In the genomic region with DNA sequence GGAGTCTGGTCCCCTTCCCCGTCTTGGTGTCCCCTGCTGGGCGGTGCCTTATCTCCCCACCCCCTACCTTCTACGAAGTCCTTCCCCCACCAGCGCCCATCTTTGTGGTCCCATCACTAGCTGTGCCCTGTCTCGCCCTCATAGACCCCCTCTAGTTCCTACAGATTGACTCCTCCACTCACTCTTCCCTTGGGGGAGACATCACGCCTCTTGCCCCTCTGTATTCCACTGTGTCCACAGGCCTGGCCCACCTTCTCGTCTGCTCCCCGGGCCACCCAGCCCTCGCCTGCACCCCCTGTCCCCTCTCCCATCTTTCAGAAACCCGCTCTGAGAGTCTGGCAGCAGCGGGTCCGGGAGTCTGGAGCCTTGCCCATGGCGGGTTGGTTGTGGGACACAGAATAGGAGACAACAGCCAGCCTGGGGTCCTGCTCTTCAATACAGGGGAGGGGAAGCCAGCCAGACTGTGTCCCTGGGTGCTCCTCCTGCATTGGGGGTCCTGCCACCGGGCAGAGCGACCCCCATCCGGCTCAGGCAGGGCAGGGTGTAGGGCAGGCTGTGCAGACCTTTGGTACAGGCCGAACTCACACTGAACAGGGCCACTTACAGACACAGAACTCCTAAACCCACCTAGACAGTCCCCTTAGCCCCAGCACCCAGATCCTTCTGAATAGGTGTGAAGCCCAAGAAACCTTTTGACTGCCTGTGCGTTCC, we compare ENCODE assay signal across 8 cellular contexts. TPM values are rescaled to one million over a fixed set of nuclear protein-coding genes. Genes with fewer than 3 reads are reported as not detected.
A peak's percentile ranks its signal among the peaks of the same experiment; 100 is the strongest.
DNase-seq lines count a peak whose midpoint lies in the region; ATAC-seq and TF ChIP-seq lines count a peak whose summit lies in the region.

No MANE protein-coding gene starts in this region.

- H3K36me3 ChIP-seq in KOPT-K1 (ENCODE audit: insufficient read depth, low read length) = peaks cover 37% of the 10 kb centered on the region

- H3K27ac Mint-ChIP-seq in chondrocyte (ENCODE audit: unreplicated experiment) = peak overlapping the region; percentile 96
- H3K27ac Mint-ChIP-seq in natural killer cell treated with Interleukin-12 subunit alpha and Interleukin-12 subunit beta and Interleukin-15 and Interleukin-18, amount 100 ng/mL, for 72 hours = peak overlapping the region; percentile 81 to 88

- no peaks in the 10 kb centered on the region for H3K27me3 Mint-ChIP-seq in chondrocyte (ENCODE audit: low read depth)
- H3K27me3 Mint-ChIP-seq in natural killer cell treated with Interleukin-12 subunit alpha and Interleukin-12 subunit beta and Interleukin-15 and Interleukin-18, amount 100 ng/mL, for 72 hours = no peaks in the 10 kb centered on the region

- H3K36me3 Mint-ChIP-seq in chondrocyte (ENCODE audit: low read depth) = peaks cover 17% of the 10 kb centered on the region
- H3K36me3 Mint-ChIP-seq in natural killer cell treated with Interleukin-12 subunit alpha and Interleukin-12 subunit beta and Interleukin-15 and Interleukin-18, amount 100 ng/mL, for 72 hours = peaks cover 4% of the 10 kb centered on the region

- peaks cover 43% of the 10 kb centered on the region for H3K4me1 Mint-ChIP-seq in chondrocyte (ENCODE audit: low read depth)
- H3K4me1 Mint-ChIP-seq in natural killer cell treated with Interleukin-12 subunit alpha and Interleukin-12 subunit beta and Interleukin-15 and Interleukin-18, amount 100 ng/mL, for 72 hours (ENCODE audit: low read depth in 2 of 2) = peaks cover 14 to 21% of the 10 kb centered on the region in 2 donors

- no peak for ATAC-seq in natural killer cell treated with Interleukin-12 subunit alpha and Interleukin-12 subunit beta and Interleukin-15 and Interleukin-18, amount 100 ng/mL, for 72 hours
- ATAC-seq in GM19397 (IDR thresholded peaks at IDR 0.05; ENCODE audit: unreplicated experiment) = no peak
- ATAC-seq in HG02763 (IDR thresholded peaks at IDR 0.05; ENCODE audit: unreplicated experiment) = no peak

- TF ChIP-seq CTCF in chondrocyte (IDR thresholded peaks at IDR 0.05) = no peak

- H3K9me3 Mint-ChIP-seq in chondrocyte (ENCODE audit: low read depth) = no peaks in the 10 kb centered on the region
- H3K9me3 Mint-ChIP-seq in natural killer cell treated with Interleukin-12 subunit alpha and Interleukin-12 subunit beta and Interleukin-15 and Interleukin-18, amount 100 ng/mL, for 72 hours = no peaks in the 10 kb centered on the region

- peak overlapping the region; percentile 85 for H3K4me3 Mint-ChIP-seq in chondrocyte (ENCODE audit: unreplicated experiment)
- peak overlapping the region; percentile 96 for H3K4me3 Mint-ChIP-seq in natural killer cell treated with Interleukin-12 subunit alpha and Interleukin-12 subunit beta and Interleukin-15 and Interleukin-18, amount 100 ng/mL, for 72 hours

- peak overlapping the region; percentile 86 for H3K27ac ChIP-seq in KOPT-K1 (ENCODE audit: low read depth, low read length, poor library complexity, severe bottlenecking)

- peak; percentile 18 for DNase-seq in ELR (ENCODE audit: low read depth)
- no peak for DNase-seq in chondrocyte (ENCODE audit: low spot score)
- no peak for DNase-seq in natural killer cell treated with Interleukin-12 subunit alpha and Interleukin-12 subunit beta and Interleukin-15 and Interleukin-18, amount 100 ng/mL, for 72 hours (ENCODE audit: low spot score)
- no peak for DNase-seq in NCI-H128 (lab: John Stamatoyannopoulos, UW; ENCODE audit: unreplicated experiment)
- no peak for DNase-seq in D341Med (ENCODE audit: low spot score)

- no peaks in the 10 kb centered on the region for H3K9me3 ChIP-seq in KOPT-K1 (ENCODE audit: insufficient read depth, low read length, poor library complexity, severe bottlenecking)

RNA-seq across cellular contexts. Expression of gene RNF187, which starts 1.1 kb away (rescaled TPM):
- total RNA-seq in chondrocyte = 124 to 196 TPM (median 193 TPM) in 3 replicates
- 100 to 1,000 TPM in 1 of 2 donors, 10 to 100 TPM in 1; 69.5 to 106 TPM for total RNA-seq in natural killer cell treated with Interleukin-12 subunit alpha and Interleukin-12 subunit beta and Interleukin-15 and Interleukin-18, amount 100 ng/mL, for 72 hours
